Comparison of ENCODE assay signal across 1 cellular context in the genomic region with DNA sequence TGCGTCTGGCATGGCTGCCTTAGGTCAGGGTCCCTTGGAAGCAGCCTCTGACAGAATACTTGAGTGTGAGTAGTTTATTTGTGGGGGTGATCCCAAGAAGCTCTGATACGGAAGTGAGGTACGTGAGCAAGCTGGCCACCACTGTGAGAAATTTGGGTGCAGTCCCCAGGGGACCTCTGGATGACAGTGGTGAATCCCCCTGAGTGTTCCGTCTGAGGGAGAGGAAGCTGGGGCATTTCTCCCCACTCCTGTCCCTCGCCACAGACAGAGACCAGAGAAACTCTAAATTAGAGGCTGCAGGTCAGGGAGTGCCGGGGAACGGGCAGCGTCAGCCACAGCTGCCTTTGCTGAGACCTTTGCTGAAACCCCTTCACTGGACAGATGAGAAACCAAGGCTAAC.
TF ChIP-seq lines count a peak whose summit lies in the region.

No MANE protein-coding gene starts in this region.

TF ChIP-seq in IMR-90, 13 proteins besides CTCF, POLR2A, EP300 and RAD21 (continued from another document):
- TF ChIP-seq, protein P1, sequence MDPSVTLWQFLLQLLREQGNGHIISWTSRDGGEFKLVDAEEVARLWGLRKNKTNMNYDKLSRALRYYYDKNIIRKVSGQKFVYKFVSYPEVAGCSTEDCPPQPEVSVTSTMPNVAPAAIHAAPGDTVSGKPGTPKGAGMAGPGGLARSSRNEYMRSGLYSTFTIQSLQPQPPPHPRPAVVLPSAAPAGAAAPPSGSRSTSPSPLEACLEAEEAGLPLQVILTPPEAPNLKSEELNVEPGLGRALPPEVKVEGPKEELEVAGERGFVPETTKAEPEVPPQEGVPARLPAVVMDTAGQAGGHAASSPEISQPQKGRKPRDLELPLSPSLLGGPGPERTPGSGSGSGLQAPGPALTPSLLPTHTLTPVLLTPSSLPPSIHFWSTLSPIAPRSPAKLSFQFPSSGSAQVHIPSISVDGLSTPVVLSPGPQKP (IDR thresholded peaks at IDR 0.05; ENCODE audit: borderline replicate concordance, low read depth, low read length) = no peak
- TF ChIP-seq RCOR1 (IDR thresholded peaks at IDR 0.05; ENCODE audit: insufficient replicate concordance, low read length) = no peak
- no peak for TF ChIP-seq SMC3 (IDR thresholded peaks at IDR 0.05; ENCODE audit: low read depth, low read length)
- TF ChIP-seq RFX5 (IDR thresholded peaks at IDR 0.05; ENCODE audit: low read depth, low read length) = no peak
- TF ChIP-seq MXI1 (IDR thresholded peaks at IDR 0.05; ENCODE audit: borderline replicate concordance, low read depth, low read length) = no peak
- TF ChIP-seq MAFK (IDR thresholded peaks at IDR 0.05; ENCODE audit: low read depth, low read length) = no peak
- no peak for TF ChIP-seq FOS (IDR thresholded peaks at IDR 0.05; ENCODE audit: low read depth, low read length)
